Comparison of ENCODE assay signal across 27 cellular contexts in genomic region chr4:17327587-17327986, GRCh38.
"Had no signal": no experiment of that assay in that cellular context is flagged by ENCODE, and none has a peak within 500 bp of the region (broad histone marks: within the 10 kb centered on the region; RNA-seq: fewer than 3 reads in every experiment).

No MANE protein-coding gene starts in this region.

- H3K9me3 ChIP-seq: left ventricle myocardium inferior, neutrophil, ovary, prostate gland, right atrium auricular region, upper lobe of left lung had no signal

- H3K36me3 ChIP-seq: left ventricle myocardium inferior, neutrophil, ovary, prostate gland, right atrium auricular region, upper lobe of left lung had no signal

- H3K9me3 Mint-ChIP-seq: activated CD4-positive, alpha-beta T cell treated with anti-CD3 and anti-CD28 coated beads, Interleukin-2, amount 10 ng/mL, durations not matched to agents 7 days and 5 days; activated CD8-positive, alpha-beta T cell treated with anti-CD3 and anti-CD28 coated beads for 36 hours; activated T-helper 1 cell treated with anti-CD3 and anti-CD28 coated beads, Interleukin-12 subunit alpha, Interleukin-12 subunit beta, Interleukin-2, Interleukin-4 antibody, amounts not matched to agents 30 ng/mL and 10 ng/mL and 1 ng/mL, durations not matched to agents 14 hours and 24 hours and 36 hours; endodermal cell; immature natural killer cell; natural killer cell; T-helper 1 cell treated with Interleukin-12 subunit alpha and Interleukin-12 subunit beta and Interleukin-4 antibody, amounts not matched to agents 30 μg/mL and 1 μg/mL, for 36 hours had no signal

- DNase-seq: activated CD4-positive, alpha-beta T cell treated with anti-CD3 and anti-CD28 coated beads, Interleukin-2, amount 10 ng/mL, durations not matched to agents 7 days and 5 days; activated CD4-positive, CD25-positive, alpha-beta regulatory T cell; activated CD8-positive, alpha-beta memory T cell treated with anti-CD3 and anti-CD28 coated beads, Interleukin-2, amount 10 ng/mL, durations not matched to agents 7 days and 5 days; activated CD8-positive, alpha-beta T cell treated with anti-CD3 and anti-CD28 coated beads for 36 hours; activated gamma-delta T cell; aorta; central memory CD4-positive, alpha-beta T cell; endodermal cell; foreskin melanocyte; immature natural killer cell; left ventricle myocardium inferior; mammary epithelial cell; midbrain; natural killer cell; ovary; stimulated activated CD4-positive, alpha-beta T cell treated with anti-CD3 and anti-CD28 coated beads, Interleukin-12 subunit alpha, Interleukin-12 subunit beta, amount 100 ng/mL, for 4 hours; stimulated activated CD4-positive, alpha-beta T cell treated with anti-CD3 and anti-CD28 coated beads, Interleukin-4, amount 100 ng/mL, for 4 hours; stimulated activated naive CD8-positive, alpha-beta T cell treated with anti-CD3 and anti-CD28 coated beads, Interleukin-15, Interleukin-2, amounts not matched to agents 100 U/mL and 50 U/mL, for 24 hours; T1000; upper lobe of left lung had no signal

- H3K27ac Mint-ChIP-seq: activated CD4-positive, alpha-beta T cell treated with anti-CD3 and anti-CD28 coated beads, Interleukin-2, amount 10 ng/mL, durations not matched to agents 7 days and 5 days; activated CD8-positive, alpha-beta memory T cell treated with anti-CD3 and anti-CD28 coated beads, Interleukin-2, amount 10 ng/mL, durations not matched to agents 7 days and 5 days; activated CD8-positive, alpha-beta T cell treated with anti-CD3 and anti-CD28 coated beads for 36 hours; activated naive CD4-positive, alpha-beta T cell treated with anti-CD3 and anti-CD28 coated beads, Interleukin-2, amount 50 U/mL, for 72 hours; activated T-helper 1 cell treated with anti-CD3 and anti-CD28 coated beads, Interleukin-12 subunit alpha, Interleukin-12 subunit beta, Interleukin-2, Interleukin-4 antibody, amounts not matched to agents 30 ng/mL and 10 ng/mL and 1 ng/mL, durations not matched to agents 14 hours and 24 hours and 36 hours; endodermal cell; immature natural killer cell; natural killer cell; T-helper 1 cell treated with Interleukin-12 subunit alpha and Interleukin-12 subunit beta and Interleukin-4 antibody, amounts not matched to agents 30 μg/mL and 1 μg/mL, for 36 hours had no signal

- H3K27ac ChIP-seq: epithelial cell of prostate, left ventricle myocardium inferior, neutrophil, ovary, prostate gland, right atrium auricular region, upper lobe of left lung had no signal

- H3K36me3 Mint-ChIP-seq: activated CD8-positive, alpha-beta memory T cell treated with anti-CD3 and anti-CD28 coated beads, Interleukin-2, amount 10 ng/mL, durations not matched to agents 7 days and 5 days; immature natural killer cell; natural killer cell had no signal

- H3K4me3 ChIP-seq: left ventricle myocardium inferior, ovary, prostate gland, right atrium auricular region, upper lobe of left lung had no signal

- H3K27me3 Mint-ChIP-seq: activated CD4-positive, alpha-beta T cell treated with anti-CD3 and anti-CD28 coated beads, Interleukin-2, amount 10 ng/mL, durations not matched to agents 7 days and 5 days; activated CD8-positive, alpha-beta memory T cell treated with anti-CD3 and anti-CD28 coated beads, Interleukin-2, amount 10 ng/mL, durations not matched to agents 7 days and 5 days; activated CD8-positive, alpha-beta T cell treated with anti-CD3 and anti-CD28 coated beads for 36 hours had no signal

- H3K4me3 Mint-ChIP-seq: activated CD4-positive, alpha-beta T cell treated with anti-CD3 and anti-CD28 coated beads, Interleukin-2, amount 10 ng/mL, durations not matched to agents 7 days and 5 days; activated CD8-positive, alpha-beta memory T cell treated with anti-CD3 and anti-CD28 coated beads, Interleukin-2, amount 10 ng/mL, durations not matched to agents 7 days and 5 days; activated CD8-positive, alpha-beta T cell treated with anti-CD3 and anti-CD28 coated beads for 36 hours; activated T-helper 1 cell treated with anti-CD3 and anti-CD28 coated beads, Interleukin-12 subunit alpha, Interleukin-12 subunit beta, Interleukin-2, Interleukin-4 antibody, amounts not matched to agents 30 ng/mL and 10 ng/mL and 1 ng/mL, durations not matched to agents 14 hours and 24 hours and 36 hours; endodermal cell; immature natural killer cell; natural killer cell; T-helper 1 cell treated with Interleukin-12 subunit alpha and Interleukin-12 subunit beta and Interleukin-4 antibody, amounts not matched to agents 30 μg/mL and 1 μg/mL, for 36 hours had no signal
